32 cellular contexts compared by ENCODE assay signal in the genomic region with DNA sequence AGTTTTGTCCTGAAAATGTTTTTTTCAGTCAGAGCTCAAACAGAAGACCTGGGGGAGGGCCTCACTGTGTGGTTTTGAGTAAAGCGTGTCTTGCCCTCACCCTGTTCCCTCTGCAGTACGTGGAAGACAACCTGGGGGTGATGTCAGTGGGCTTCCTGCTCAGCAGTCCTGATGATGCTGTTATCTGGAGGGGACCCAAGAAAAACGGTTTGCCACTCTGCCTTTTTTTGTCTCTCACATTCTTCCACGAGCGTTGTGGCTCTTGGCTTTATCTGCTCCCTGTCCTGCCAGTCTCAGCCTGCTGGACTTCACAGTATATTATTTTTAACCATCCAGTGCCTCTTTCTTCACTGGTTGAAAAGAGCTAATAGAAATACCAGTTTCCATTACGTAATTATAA. TPM values are rescaled to one million over a fixed set of nuclear protein-coding genes. Genes with fewer than 3 reads are reported as not detected.
DNase-seq lines count a peak whose midpoint lies in the region; ATAC-seq and TF ChIP-seq lines count a peak whose summit lies in the region.
"Had no signal": no experiment of that assay in that cellular context is flagged by ENCODE, and none has a peak within 500 bp of the region (broad histone marks: within the 10 kb centered on the region; RNA-seq: fewer than 3 reads in every experiment).

No MANE protein-coding gene starts in this region.

- no peak overlapping the region for H3K27ac Mint-ChIP-seq in activated CD8-positive, alpha-beta T cell treated with anti-CD3 and anti-CD28 coated beads for 36 hours
- H3K27ac Mint-ChIP-seq in activated CD8-positive, alpha-beta T cell treated with anti-CD3 and anti-CD28 coated beads, Interleukin-2, amount 10 ng/mL, durations not matched to agents 7 days and 5 days, result no peak overlapping the region
- H3K27ac Mint-ChIP-seq in stimulated activated naive B cell treated with anti-CD40 and anti-IgM and Interleukin-4, amounts not matched to agents 10 μg/mL and 1 μg/mL and 100 μg/mL, for 72 hours, result no peak overlapping the region
- H3K27ac Mint-ChIP-seq: activated naive CD4-positive, alpha-beta T cell treated with anti-CD3 and anti-CD28 coated beads, Interleukin-2, amount 50 U/mL, for 24 hours; activated T-helper 17 cell treated with anti-CD3 and anti-CD28 coated beads, Interleukin-2, amount 50 U/mL, for 72 hours; CD4-positive, CD25-positive, alpha-beta regulatory T cell; memory B cell; nephron progenitor cell; stimulated activated naive CD8-positive, alpha-beta T cell treated with anti-CD3 and anti-CD28 coated beads, Interleukin-15, Interleukin-2, amounts not matched to agents 100 ng/mL and 50 ng/mL, for 24 hours; T-helper 1 cell treated with Interleukin-12 subunit alpha and Interleukin-12 subunit beta and Interleukin-4 antibody, amounts not matched to agents 30 μg/mL and 1 μg/mL, for 36 hours had no signal

- intact Hi-C loops in activated CD8-positive, alpha-beta T cell treated with anti-CD3 and anti-CD28 coated beads for 36 hours (cut with micrococcal nuclease), result no loop called here
- intact Hi-C loops in heart right ventricle (cut with DNase I) (loop anchor here in 3 of 10 donors (5.0 to 10.0 kb wide), 3 partner anchors 68 to 161 kb away; no protein-coding TSS in a partner anchor), tibial artery (cut with DNase I; ENCODE audit: low total_unique reads) (loop anchor here (5.0 kb wide), 1 partner anchor 161 kb away; no protein-coding TSS in a partner anchor)

- peak; percentile 30 for ATAC-seq in activated CD8-positive, alpha-beta T cell treated with anti-CD3 and anti-CD28 coated beads for 36 hours
- ATAC-seq in activated CD8-positive, alpha-beta T cell treated with anti-CD3 and anti-CD28 coated beads, Interleukin-2, amount 10 ng/mL, durations not matched to agents 7 days and 5 days, result no peak
- ATAC-seq in heart right ventricle, result peak in 6 of 8 donors; percentile 53 to 79 (median 70)
- ATAC-seq in GM19324 (IDR thresholded peaks at IDR 0.05; ENCODE audit: low FRiP score, unreplicated experiment), result no peak
- ATAC-seq in stimulated activated naive B cell treated with anti-CD40 and anti-IgM and Interleukin-4, amounts not matched to agents 10 μg/mL and 1 μg/mL and 100 μg/mL, for 72 hours (replicated peaks), result no peak
- ATAC-seq: activated T-helper 17 cell treated with anti-CD3 and anti-CD28 coated beads, Interleukin-2, amount 50 U/mL, for 72 hours; gastrocnemius medialis; left colon; PC-3; SK-N-SH treated with all-trans-retinoic acid at 6 μM for 48 hours had no signal

- peaks cover 37% of the 10 kb centered on the region for H3K36me3 Mint-ChIP-seq in activated CD8-positive, alpha-beta T cell treated with anti-CD3 and anti-CD28 coated beads for 36 hours (ENCODE audit: low read depth)
- H3K36me3 Mint-ChIP-seq in activated CD8-positive, alpha-beta T cell treated with anti-CD3 and anti-CD28 coated beads, Interleukin-2, amount 10 ng/mL, durations not matched to agents 7 days and 5 days (ENCODE audit: low read depth), result peaks cover 30% of the 10 kb centered on the region
- H3K36me3 Mint-ChIP-seq in stimulated activated naive B cell treated with anti-CD40 and anti-IgM and Interleukin-4, amounts not matched to agents 10 μg/mL and 1 μg/mL and 100 μg/mL, for 72 hours, result peaks cover 74 to 86% of the 10 kb centered on the region in 2 donors

- no peak overlapping the region for H3K27ac ChIP-seq in brain microvascular endothelial cell
- H3K27ac ChIP-seq in heart right ventricle, result peak overlapping the region in 6 of 10 donors; percentile 1 to 66 (median 57)
- H3K27ac ChIP-seq in tibial artery, result peak overlapping the region; percentile 72 to 76
- H3K27ac ChIP-seq: gastrocnemius medialis, hepatocyte, testis had no signal

- no peaks in the 10 kb centered on the region for H3K9me3 Mint-ChIP-seq in activated CD8-positive, alpha-beta T cell treated with anti-CD3 and anti-CD28 coated beads for 36 hours
- no peaks in the 10 kb centered on the region for H3K9me3 Mint-ChIP-seq in activated CD8-positive, alpha-beta T cell treated with anti-CD3 and anti-CD28 coated beads, Interleukin-2, amount 10 ng/mL, durations not matched to agents 7 days and 5 days (ENCODE audit: insufficient read depth)
- H3K9me3 Mint-ChIP-seq in stimulated activated naive B cell treated with anti-CD40 and anti-IgM and Interleukin-4, amounts not matched to agents 10 μg/mL and 1 μg/mL and 100 μg/mL, for 72 hours, result no peaks in the 10 kb centered on the region
- H3K9me3 Mint-ChIP-seq: activated naive CD4-positive, alpha-beta T cell treated with anti-CD3 and anti-CD28 coated beads, Interleukin-2, amount 50 U/mL, for 24 hours; activated T-helper 17 cell treated with anti-CD3 and anti-CD28 coated beads, Interleukin-2, amount 50 U/mL, for 72 hours; CD4-positive, CD25-positive, alpha-beta regulatory T cell; memory B cell; nephron progenitor cell; stimulated activated naive CD8-positive, alpha-beta T cell treated with anti-CD3 and anti-CD28 coated beads, Interleukin-15, Interleukin-2, amounts not matched to agents 100 ng/mL and 50 ng/mL, for 24 hours; T-helper 1 cell treated with Interleukin-12 subunit alpha and Interleukin-12 subunit beta and Interleukin-4 antibody, amounts not matched to agents 30 μg/mL and 1 μg/mL, for 36 hours had no signal

- CTCF ChIA-PET in activated CD8-positive, alpha-beta T cell treated with anti-CD3 and anti-CD28 coated beads for 36 hours (lab: Charles Lee), result interaction anchor here (0.6 to 1.6 kb wide), 2 partner anchors 20 to 242 kb away, joined by 3 to 8 read pairs; no protein-coding TSS in a partner anchor
- CTCF ChIA-PET in activated CD8-positive, alpha-beta T cell treated with anti-CD3 and anti-CD28 coated beads, Interleukin-2, amount 10 ng/mL, durations not matched to agents 7 days and 5 days (lab: Charles Lee), result interaction anchor here (0.9 kb wide), 1 partner anchor 19 kb away, joined by 3 read pairs; no protein-coding TSS in a partner anchor

- H3K27me3 ChIP-seq in brain microvascular endothelial cell (replicated peaks), result no peaks in the 10 kb centered on the region
- no peaks in the 10 kb centered on the region for H3K27me3 ChIP-seq in heart right ventricle
- H3K27me3 ChIP-seq in tibial artery, result no peaks in the 10 kb centered on the region
- H3K27me3 ChIP-seq: gastrocnemius medialis, hepatocyte, testis had no signal

- DNase-seq in activated CD8-positive, alpha-beta T cell treated with anti-CD3 and anti-CD28 coated beads for 36 hours, result no peak
- no peak for DNase-seq in activated CD8-positive, alpha-beta T cell treated with anti-CD3 and anti-CD28 coated beads, Interleukin-2, amount 10 ng/mL, durations not matched to agents 7 days and 5 days
- DNase-seq in brain microvascular endothelial cell, result peak; percentile 51
- DNase-seq in heart right ventricle, result peak in 1 of 2 donors; percentile 34
- peak; percentile 50 to 88 for DNase-seq in tibial artery
- no peak for DNase-seq in stimulated activated naive B cell treated with anti-CD40 and anti-IgM and Interleukin-4, amounts not matched to agents 10 μg/mL and 1 μg/mL and 100 μg/mL, for 72 hours
- DNase-seq in COR-L47 (lab: John Stamatoyannopoulos, UW), result no peak
- DNase-seq: 8988T; activated CD4-positive, CD25-positive, alpha-beta regulatory T cell treated with anti-CD3 and anti-CD28 coated beads, Interleukin-2, amount 50 U/mL, for 72 hours; amygdala; CD4-positive, CD25-positive, alpha-beta regulatory T cell; gastrocnemius medialis; GOT3; left colon; MM.1S; NCI-H1417; NCI-H2029 treated with DMSO at 0.1 percent for 48 hours; NCI-H526; nephron progenitor cell; NK-92 treated with Interleukin-12 subunit alpha and Interleukin-12 subunit beta, amount 100 ng/mL, for 24 hours; PC-3; small intestine; stimulated activated CD4-positive, alpha-beta T cell treated with anti-CD3 and anti-CD28 coated beads, Interleukin-1b, Interleukin-23, amount 100 ng/mL, for 48 hours; testis had no signal

- in situ Hi-C loops in brain microvascular endothelial cell (cut with HindIII; ENCODE audit: low pct_ligation_motif_present, low sequenced_read_pairs), result no loop called here

- H3K27me3 Mint-ChIP-seq in activated CD8-positive, alpha-beta T cell treated with anti-CD3 and anti-CD28 coated beads for 36 hours, result no peaks in the 10 kb centered on the region
- no peaks in the 10 kb centered on the region for H3K27me3 Mint-ChIP-seq in activated CD8-positive, alpha-beta T cell treated with anti-CD3 and anti-CD28 coated beads, Interleukin-2, amount 10 ng/mL, durations not matched to agents 7 days and 5 days (ENCODE audit: low read depth)
- no peaks in the 10 kb centered on the region for H3K27me3 Mint-ChIP-seq in stimulated activated naive B cell treated with anti-CD40 and anti-IgM and Interleukin-4, amounts not matched to agents 10 μg/mL and 1 μg/mL and 100 μg/mL, for 72 hours
- H3K27me3 Mint-ChIP-seq: activated naive CD4-positive, alpha-beta T cell treated with anti-CD3 and anti-CD28 coated beads, Interleukin-2, amount 50 U/mL, for 24 hours; activated T-helper 17 cell treated with anti-CD3 and anti-CD28 coated beads, Interleukin-2, amount 50 U/mL, for 72 hours; CD4-positive, CD25-positive, alpha-beta regulatory T cell; memory B cell; stimulated activated naive CD8-positive, alpha-beta T cell treated with anti-CD3 and anti-CD28 coated beads, Interleukin-15, Interleukin-2, amounts not matched to agents 100 ng/mL and 50 ng/mL, for 24 hours had no signal

- peaks cover 0 to 46% (median 4%) of the 10 kb centered on the region in 9 donors for H3K4me1 ChIP-seq in heart right ventricle
- H3K4me1 ChIP-seq in tibial artery, result peaks cover 0 to 27% (median 4%) of the 10 kb centered on the region in 4 donors
- H3K4me1 ChIP-seq: gastrocnemius medialis, testis had no signal

- H3K36me3 ChIP-seq in brain microvascular endothelial cell (replicated peaks) (peaks cover 5% of the 10 kb centered on the region), heart right ventricle (peaks cover 0 to 100% (median 50%) of the 10 kb centered on the region in 9 donors), tibial artery (peaks cover 41 to 84% (median 50%) of the 10 kb centered on the region in 3 donors)

- peaks cover 4% of the 10 kb centered on the region for H3K4me1 Mint-ChIP-seq in activated CD8-positive, alpha-beta T cell treated with anti-CD3 and anti-CD28 coated beads for 36 hours (ENCODE audit: low read depth)
- peaks cover 8% of the 10 kb centered on the region for H3K4me1 Mint-ChIP-seq in activated CD8-positive, alpha-beta T cell treated with anti-CD3 and anti-CD28 coated beads, Interleukin-2, amount 10 ng/mL, durations not matched to agents 7 days and 5 days (ENCODE audit: low read depth)
- H3K4me1 Mint-ChIP-seq in stimulated activated naive B cell treated with anti-CD40 and anti-IgM and Interleukin-4, amounts not matched to agents 10 μg/mL and 1 μg/mL and 100 μg/mL, for 72 hours, result peaks cover 45 to 67% of the 10 kb centered on the region in 2 donors

- TF ChIP-seq CTCF in activated CD8-positive, alpha-beta T cell treated with anti-CD3 and anti-CD28 coated beads for 36 hours (IDR thresholded peaks at IDR 0.05), result no peak
- TF ChIP-seq CTCF in brain microvascular endothelial cell (IDR thresholded peaks at IDR 0.05; ENCODE audit: low read depth, low read length, missing control alignments), result no peak
- TF ChIP-seq CTCF in heart right ventricle (IDR thresholded peaks at IDR 0.05), result no peak
- no peak for TF ChIP-seq CTCF in tibial artery (IDR thresholded peaks at IDR 0.05)

- H3K4me3 Mint-ChIP-seq in activated CD8-positive, alpha-beta T cell treated with anti-CD3 and anti-CD28 coated beads for 36 hours, result no peak overlapping the region
- no peak overlapping the region for H3K4me3 Mint-ChIP-seq in activated CD8-positive, alpha-beta T cell treated with anti-CD3 and anti-CD28 coated beads, Interleukin-2, amount 10 ng/mL, durations not matched to agents 7 days and 5 days
- no peak overlapping the region for H3K4me3 Mint-ChIP-seq in stimulated activated naive B cell treated with anti-CD40 and anti-IgM and Interleukin-4, amounts not matched to agents 10 μg/mL and 1 μg/mL and 100 μg/mL, for 72 hours
- H3K4me3 Mint-ChIP-seq: activated naive CD4-positive, alpha-beta T cell treated with anti-CD3 and anti-CD28 coated beads, Interleukin-2, amount 50 U/mL, for 24 hours; activated T-helper 17 cell treated with anti-CD3 and anti-CD28 coated beads, Interleukin-2, amount 50 U/mL, for 72 hours; CD4-positive, CD25-positive, alpha-beta regulatory T cell; memory B cell; nephron progenitor cell; stimulated activated naive CD8-positive, alpha-beta T cell treated with anti-CD3 and anti-CD28 coated beads, Interleukin-15, Interleukin-2, amounts not matched to agents 100 ng/mL and 50 ng/mL, for 24 hours; T-helper 1 cell treated with Interleukin-12 subunit alpha and Interleukin-12 subunit beta and Interleukin-4 antibody, amounts not matched to agents 30 μg/mL and 1 μg/mL, for 36 hours had no signal

- 46 to 60% methylated on average over 6 of the region's 6 CpGs for WGBS in heart right ventricle, 2 donors

- H3K4me3 ChIP-seq in brain microvascular endothelial cell (ENCODE audit: low read depth, low read length) (no peak overlapping the region), heart right ventricle (no peak overlapping the region), tibial artery (no peak overlapping the region)
- H3K4me3 ChIP-seq: gastrocnemius medialis, hepatocyte, testis had no signal

- H3K9me3 ChIP-seq in heart right ventricle (no peaks in the 10 kb centered on the region), tibial artery (no peaks in the 10 kb centered on the region)
- H3K9me3 ChIP-seq: gastrocnemius medialis, testis had no signal

- POLR2A ChIA-PET in activated CD8-positive, alpha-beta T cell treated with anti-CD3 and anti-CD28 coated beads for 36 hours (lab: Charles Lee), result interaction anchor here (1.3 kb wide), 1 partner anchor 117 kb away, joined by 4 read pairs; no protein-coding TSS in a partner anchor
- POLR2A ChIA-PET in activated CD8-positive, alpha-beta T cell treated with anti-CD3 and anti-CD28 coated beads, Interleukin-2, amount 10 ng/mL, durations not matched to agents 7 days and 5 days (lab: Charles Lee), result no interaction called here

RNA-seq across cellular contexts. Expression of gene NUBP1, which starts 12.9 kb away (rescaled TPM):
- total RNA-seq in activated CD8-positive, alpha-beta T cell treated with anti-CD3 and anti-CD28 coated beads for 36 hours, result 10 to 100 TPM; 22.8 to 23.1 TPM
- 10 to 100 TPM; 24.9 to 28.4 TPM for total RNA-seq in activated CD8-positive, alpha-beta T cell treated with anti-CD3 and anti-CD28 coated beads, Interleukin-2, amount 10 ng/mL, durations not matched to agents 7 days and 5 days
- 10 to 100 TPM; 44.1 to 57.1 (median 50.3) TPM for total RNA-seq in heart right ventricle
- 10 to 100 TPM; 54.5 to 82.1 TPM for polyA plus RNA-seq in heart right ventricle

Comparison
In these comparisons a context has a peak if more than half of its experiments do, and no peak if none do; other contexts are left out.
1. ATAC-seq: peak in activated CD8-positive, alpha-beta T cell treated with anti-CD3 and anti-CD28 coated beads for 36 hours (single experiment) and heart right ventricle (6 of 8); none in activated CD8-positive, alpha-beta T cell treated with anti-CD3 and anti-CD28 coated beads, Interleukin-2, amount 10 ng/mL, durations not matched to agents 7 days and 5 days (single experiment), GM19324 (single experiment) and stimulated activated naive B cell treated with anti-CD40 and anti-IgM and Interleukin-4, amounts not matched to agents 10 μg/mL and 1 μg/mL and 100 μg/mL, for 72 hours (0 of 2).
2. DNase-seq: peak in brain microvascular endothelial cell (single experiment) and tibial artery (2 of 2); none in activated CD8-positive, alpha-beta T cell treated with anti-CD3 and anti-CD28 coated beads for 36 hours (single experiment), activated CD8-positive, alpha-beta T cell treated with anti-CD3 and anti-CD28 coated beads, Interleukin-2, amount 10 ng/mL, durations not matched to agents 7 days and 5 days (single experiment), stimulated activated naive B cell treated with anti-CD40 and anti-IgM and Interleukin-4, amounts not matched to agents 10 μg/mL and 1 μg/mL and 100 μg/mL, for 72 hours (single experiment) and COR-L47 (single experiment).